ENCODE assay signal across 29 cellular contexts in genomic region chr14:48857366-48857765, GRCh38.
"Had no signal": no experiment of that assay in that cellular context is flagged by ENCODE, and none has a peak within 500 bp of the region (broad histone marks: within the 10 kb centered on the region; RNA-seq: fewer than 3 reads in every experiment).

No MANE protein-coding gene starts in this region.

- H3K9me3 ChIP-seq: heart right ventricle, left ventricle myocardium inferior, pancreas, prostate gland, thoracic aorta, uterus had no signal

- H3K4me1 ChIP-seq: heart right ventricle, left ventricle myocardium inferior, pancreas, prostate gland, uterus had no signal

- ATAC-seq: activated T-helper 17 cell treated with anti-CD3 and anti-CD28 coated beads, Interleukin-2, amount 50 U/mL, for 72 hours; heart right ventricle; pancreas; sciatic nerve; stimulated activated effector memory CD8-positive, alpha-beta T cell treated with anti-CD3 and anti-CD28 coated beads, Interleukin-12 subunit alpha, Interleukin-12 subunit beta, amount 100 ng/mL, for 72 hours; T-helper 17 cell had no signal

- DNase-seq: activated CD4-positive, alpha-beta memory T cell treated with anti-CD3 and anti-CD28 coated beads for 36 hours; activated CD4-positive, alpha-beta T cell treated with anti-CD3 and anti-CD28 coated beads, Interleukin-2, amount 10 ng/mL, durations not matched to agents 24 days and 14 days; activated CD4-positive, CD25-positive, alpha-beta regulatory T cell treated with anti-CD3 and anti-CD28 coated beads, Interleukin-2, amount 50 U/mL, for 72 hours; activated CD8-positive, alpha-beta memory T cell treated with anti-CD3 and anti-CD28 coated beads, Interleukin-2, amount 50 U/mL, for 4 hours; activated gamma-delta T cell treated with Interleukin-2 at 50 U/mL for 16 hours; activated naive CD4-positive, alpha-beta T cell treated with anti-CD3 and anti-CD28 coated beads, Interleukin-2, amount 50 U/mL, for 16 hours; activated T-cell treated with anti-CD3 and anti-CD28 coated beads, Interleukin-2, amount 50 U/mL, for 1 hour; amygdala; caudate nucleus; cortex of kidney; heart right ventricle; left ventricle myocardium inferior; naive B cell; nucleus accumbens; pancreas; retina; stimulated activated CD4-positive, alpha-beta T cell treated with anti-CD3 and anti-CD28 coated beads, Interleukin-4, amount 100 ng/mL, for 24 hours; T-helper 17 cell; T1000; uterus had no signal

- H3K27me3 ChIP-seq: heart right ventricle, pancreas, uterus had no signal

- FAIRE-seq: endothelial cell of umbilical vein, islet of Langerhans, pancreas had no signal

- H3K4me3 ChIP-seq: heart right ventricle, left ventricle myocardium inferior, lung, pancreas, prostate gland, skin epidermis, thoracic aorta, uterus had no signal

- H3K36me3 ChIP-seq: heart right ventricle, left ventricle myocardium inferior, pancreas, prostate gland, thoracic aorta, uterus had no signal

- H3K27ac ChIP-seq: heart right ventricle, left ventricle myocardium inferior, pancreas, prostate gland, skin epidermis, thoracic aorta, uterus had no signal
